20 cellular contexts compared by ENCODE assay signal in the genomic region with DNA sequence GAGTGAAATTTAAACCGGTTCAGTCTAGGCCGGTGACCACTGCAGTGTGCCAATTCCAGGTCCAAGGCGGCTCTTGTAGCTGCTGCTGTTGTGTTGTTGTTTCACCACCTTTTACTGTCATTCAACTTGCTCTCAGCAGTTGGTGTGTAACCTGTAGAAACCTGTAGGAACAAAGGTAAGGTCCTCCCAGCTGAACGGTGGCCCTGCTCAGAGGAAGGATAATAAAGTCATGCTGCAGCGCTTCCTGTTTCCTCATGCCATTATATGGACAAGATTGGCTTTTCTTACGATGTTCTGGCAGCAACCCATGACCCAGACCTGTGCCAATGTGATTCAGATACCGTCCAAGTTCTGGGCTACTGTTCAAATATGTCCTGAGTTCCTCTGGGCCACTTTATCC. TPM values are rescaled to one million over a fixed set of nuclear protein-coding genes. Genes with fewer than 3 reads are reported as not detected.
A peak's percentile ranks its signal among the peaks of the same experiment; 100 is the strongest.
DNase-seq lines count a peak whose midpoint lies in the region; ATAC-seq, FAIRE-seq and TF ChIP-seq lines count a peak whose summit lies in the region.
"Had no signal": no experiment of that assay in that cellular context is flagged by ENCODE, and none has a peak within 500 bp of the region (broad histone marks: within the 10 kb centered on the region; RNA-seq: fewer than 3 reads in every experiment).

No MANE protein-coding gene starts in this region.

- in situ Hi-C loops in transverse colon (cut with MboI; ENCODE audit: low pct_ligation_motif_present in 1 of 4, low pct_unique_long_range_greater_than_20kb in 1 of 4, low sequenced_read_pairs in 3 of 4): loop anchor here (25.0 kb wide), 2 partner anchors 517 to 1092 kb away; no protein-coding TSS in a partner anchor

- FAIRE-seq in keratinocyte (lab: Jason Lieb, UNC): no peak
- FAIRE-seq: HepG2 had no signal

- TF ChIP-seq POLR2A in transverse colon (IDR thresholded peaks at IDR 0.05) (no peak), spleen (IDR thresholded peaks at IDR 0.05) (no peak)

- H4K20me1 ChIP-seq in keratinocyte (ENCODE audit: control insufficient read depth, extremely low read depth, insufficient read depth, low read length): no peaks in the 10 kb centered on the region
- H4K20me1 ChIP-seq: BLaER1 had no signal

- H3K9me3 Mint-ChIP-seq in chondrocyte (ENCODE audit: low read depth): no peaks in the 10 kb centered on the region

- H3K4me3 ChIP-seq in right atrium auricular region (no peak overlapping the region), keratinocyte (ENCODE audit: control insufficient read depth in 2 of 3, extremely low read depth in 1 of 3, insufficient read depth in 2 of 3, low read depth in 1 of 3, low read length in 3 of 3) (no peak overlapping the region), transverse colon (no peak overlapping the region), spleen (no peak overlapping the region)
- H3K4me3 ChIP-seq: BLaER1 had no signal

- intact Hi-C loops in left ventricle myocardium superior (cut with micrococcal nuclease) (no loop called here), transverse colon (cut with DNase I; ENCODE audit: low total_unique reads) (no loop called here), spleen (cut with DNase I; ENCODE audit: low total_unique reads) (no loop called here)

- H3K36me3 ChIP-seq in right atrium auricular region: no peaks in the 10 kb centered on the region
- H3K36me3 ChIP-seq in keratinocyte (ENCODE audit: control insufficient read depth in 2 of 2, extremely low read depth in 1 of 2, insufficient read depth in 2 of 2, low read length in 2 of 2): no peaks in the 10 kb centered on the region
- H3K36me3 ChIP-seq in transverse colon: no peaks in the 10 kb centered on the region
- no peaks in the 10 kb centered on the region for H3K36me3 ChIP-seq in spleen
- H3K36me3 ChIP-seq: BLaER1 had no signal

- no peak overlapping the region for H3K27ac Mint-ChIP-seq in chondrocyte (ENCODE audit: unreplicated experiment)

- TF ChIP-seq CTCF in right atrium auricular region (IDR thresholded peaks at IDR 0.05) (no peak), keratinocyte (optimal IDR thresholded peaks at IDR 0.05 in 1 of 3, IDR thresholded peaks at IDR 0.05 in 1 of 3, conservative IDR thresholded peaks at IDR 0.05 in 1 of 3; ENCODE audit: extremely low read depth in 1 of 3, insufficient read depth in 2 of 3, low read length in 3 of 3) (no peak), transverse colon (IDR thresholded peaks at IDR 0.05) (no peak), chondrocyte (IDR thresholded peaks at IDR 0.05) (no peak), spleen (IDR thresholded peaks at IDR 0.05 in 8 of 11, conservative IDR thresholded peaks at IDR 0.05 in 3 of 11) (no peak)

- H3K4me1 ChIP-seq in right atrium auricular region: peaks cover 0 to 14% of the 10 kb centered on the region in 2 donors
- H3K4me1 ChIP-seq in keratinocyte (ENCODE audit: control insufficient read depth, extremely low read depth, insufficient read depth, low read length): no peaks in the 10 kb centered on the region
- H3K4me1 ChIP-seq in transverse colon: no peaks in the 10 kb centered on the region
- H3K4me1 ChIP-seq in spleen: peaks cover 0 to 6% (median 0%) of the 10 kb centered on the region in 6 donors

- peak overlapping the region; percentile 14 for H2AFZ ChIP-seq in keratinocyte (ENCODE audit: control insufficient read depth, low read length)

- peaks cover 4% of the 10 kb centered on the region for H3K27me3 Mint-ChIP-seq in chondrocyte (ENCODE audit: low read depth)

- H3K36me3 Mint-ChIP-seq in chondrocyte (ENCODE audit: low read depth): no peaks in the 10 kb centered on the region

- H3K9me3 ChIP-seq in right atrium auricular region (no peaks in the 10 kb centered on the region), keratinocyte (ENCODE audit: control insufficient read depth, low read depth, low read length) (no peaks in the 10 kb centered on the region), transverse colon (no peaks in the 10 kb centered on the region), spleen (no peaks in the 10 kb centered on the region)
- H3K9me3 ChIP-seq: BLaER1 had no signal

- no peak overlapping the region for H3K9ac ChIP-seq in keratinocyte (ENCODE audit: control insufficient read depth, extremely low read depth, insufficient read depth, low read length)
- H3K9ac ChIP-seq: BLaER1 had no signal

- H3K27ac ChIP-seq in right atrium auricular region (no peak overlapping the region), keratinocyte (ENCODE audit: control insufficient read depth, insufficient read depth, low read length) (no peak overlapping the region), transverse colon (peak overlapping the region in 1 of 4 donors; percentile 22), spleen (no peak overlapping the region)
- H3K27ac ChIP-seq: BLaER1 had no signal

- no peak overlapping the region for H3K4me3 Mint-ChIP-seq in chondrocyte (ENCODE audit: unreplicated experiment)

- no peak for DNase-seq in left ventricle myocardium superior
- no peak for DNase-seq in right atrium auricular region (ENCODE audit: low spot score)
- DNase-seq in dermis blood vessel endothelial cell: peak; percentile 36
- no peak for DNase-seq in keratinocyte (ENCODE audit: low read depth, low spot score)
- DNase-seq in transverse colon: peak; percentile 19
- DNase-seq in chondrocyte (ENCODE audit: low spot score): no peak
- no peak for DNase-seq in spleen
- DNase-seq: DMS79 treated with DMSO at 0.1 percent for 48 hours, KG1, NCI-H1436, NCI-H2029, NCI-H2171 treated with DMSO at 0.1 percent for 48 hours, NCI-H510A, NCI-H774 had no signal

- no peaks in the 10 kb centered on the region for H3K79me2 ChIP-seq in keratinocyte (ENCODE audit: control insufficient read depth, insufficient read depth, low read length)

- no peak for TF ChIP-seq EP300 in transverse colon (IDR thresholded peaks at IDR 0.05; ENCODE audit: low read depth)

- H3K9me1 ChIP-seq in keratinocyte (ENCODE audit: control insufficient read depth, extremely low read depth, insufficient read depth, low read length): no peaks in the 10 kb centered on the region

- ATAC-seq in left ventricle myocardium superior: peak; percentile 31
- ATAC-seq in GM18861 (IDR thresholded peaks at IDR 0.05; ENCODE audit: unreplicated experiment): no peak
- ATAC-seq: HepG2 had no signal

- no peak overlapping the region for H3K4me2 ChIP-seq in keratinocyte (ENCODE audit: control insufficient read depth, extremely low read depth, insufficient read depth, low read depth, low read length)
- H3K4me2 ChIP-seq: BLaER1 had no signal

- H3K27me3 ChIP-seq in right atrium auricular region (no peaks in the 10 kb centered on the region), keratinocyte (ENCODE audit: control insufficient read depth, extremely low read depth, insufficient read depth, low read length) (no peaks in the 10 kb centered on the region), transverse colon (no peaks in the 10 kb centered on the region), spleen (replicated peaks in 1 of 7) (peaks cover 0 to 17% (median 0%) of the 10 kb centered on the region in 7 donors)
- H3K27me3 ChIP-seq: BLaER1 had no signal

- 54 to 60% methylated on average over 4 to 7 of the region's 7 CpGs for WGBS in transverse colon (ENCODE audit: low coverage in 1 of 2), 2 donors
- WGBS in spleen, 5 donors: 59 to 74% (median 66%) methylated on average over 7 of the region's 7 CpGs

- dilution Hi-C loops in keratinocyte (cut with MboI; ENCODE audit: extremely low pct_ligation_motif_present, low sequenced_read_pairs): loop anchor here (25.0 kb wide), 1 partner anchor 1092 kb away; no protein-coding TSS in a partner anchor

- peaks cover 5% of the 10 kb centered on the region for H3K4me1 Mint-ChIP-seq in chondrocyte (ENCODE audit: low read depth)

RNA-seq across cellular contexts. Expression of a gene that starts 13.4 kb away (rescaled TPM):
- total RNA-seq in left ventricle myocardium superior (0.07 TPM), right atrium auricular region (1 to 10 TPM; 2.4 to 3.7 TPM), dermis blood vessel endothelial cell (under 0.01 and 0.05 TPM in 2 replicates), transverse colon (under 1 TPM in 2 of 4 donors, not detected in 2; 0.55 to 0.64 TPM), chondrocyte (0.35 to 0.65 TPM (median 0.46 TPM) in 3 replicates), spleen (under 1 TPM in 2 of 7 donors, not detected in 5; 0.07 to 0.09 TPM)
- polyA plus RNA-seq in keratinocyte (0.01 TPM in 2 of 3 replicates, not detected in the other), spleen (under 1 TPM; 0.09 to 0.22 (median 0.20) TPM)
- polyA plus RNA-seq in keratinocyte (2011; ENCODE audit: low read depth): not detected
- polyA plus RNA-seq in keratinocyte (2011; cell fraction: cytosol; rRNA removed): 0.01 TPM in 1 of 2 replicates, not detected in the other
- not detected in 2 replicates for polyA plus RNA-seq in keratinocyte (2011; cell fraction: nucleus; rRNA removed)
- polyA plus RNA-seq in keratinocyte (2012; ENCODE audit: low replicate concordance): 0.03 and 0.04 TPM in 2 replicates
- polyA minus RNA-seq in keratinocyte: not detected in 3 replicates
- not detected for polyA minus RNA-seq in keratinocyte (2011; cell fraction: cytosol; rRNA and poly(A)+ RNA removed)
- not detected in 2 replicates for polyA minus RNA-seq in keratinocyte (2011; cell fraction: nucleus; rRNA and poly(A)+ RNA removed)
- total RNA-seq: A172, G401, H4, HepG2 had no signal
- polyA plus RNA-seq: HepG2 had no signal

Comparison
In these comparisons a context has a peak if more than half of its experiments do, and no peak if none do; other contexts are left out.
1. DNase-seq: peak in dermis blood vessel endothelial cell (single experiment) and transverse colon (single experiment); none in left ventricle myocardium superior (single experiment), right atrium auricular region (single experiment), keratinocyte (single experiment), chondrocyte (single experiment) and spleen (single experiment).